In the genomic region with DNA sequence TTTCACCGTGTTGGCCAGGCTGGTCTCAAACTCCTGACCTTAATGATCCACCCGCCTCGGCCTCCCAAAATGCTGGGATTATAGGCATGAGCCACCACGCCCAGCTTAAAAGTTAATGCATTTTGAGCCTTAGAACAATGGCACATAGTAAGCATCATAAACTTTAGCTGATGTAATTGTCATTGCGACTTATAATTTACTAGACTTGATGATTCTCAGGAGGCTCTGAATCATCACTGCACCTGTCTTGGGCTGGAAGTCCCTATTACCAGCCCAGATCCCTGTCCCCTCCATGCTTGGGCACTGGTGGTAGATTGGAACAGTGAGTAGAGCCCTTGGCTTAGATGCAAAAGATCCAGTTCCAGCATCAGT, we compare ENCODE assay signal across 14 cellular contexts.
"Had no signal": no experiment of that assay in that cellular context is flagged by ENCODE, and none has a peak within 500 bp of the region (broad histone marks: within the 10 kb centered on the region; RNA-seq: fewer than 3 reads in every experiment).

No MANE protein-coding gene starts in this region.

- H3K4me1 ChIP-seq: body of pancreas, psoas muscle had no signal

- H3K27me3 Mint-ChIP-seq: activated CD4-positive, alpha-beta T cell treated with anti-CD3 and anti-CD28 coated beads, Interleukin-2, amount 10 ng/mL, durations not matched to agents 24 days and 14 days had no signal

- H3K9me3 ChIP-seq: body of pancreas, esophagus muscularis mucosa, psoas muscle had no signal

- H3K27ac Mint-ChIP-seq: activated CD4-positive, alpha-beta T cell treated with anti-CD3 and anti-CD28 coated beads, Interleukin-2, amount 10 ng/mL, durations not matched to agents 24 days and 14 days; WTC11 had no signal

- H3K27ac ChIP-seq: body of pancreas, esophagus muscularis mucosa, psoas muscle had no signal

- H3K9me3 Mint-ChIP-seq: activated CD4-positive, alpha-beta T cell treated with anti-CD3 and anti-CD28 coated beads, Interleukin-2, amount 10 ng/mL, durations not matched to agents 24 days and 14 days had no signal

- H3K4me3 Mint-ChIP-seq: activated CD4-positive, alpha-beta T cell treated with anti-CD3 and anti-CD28 coated beads, Interleukin-2, amount 10 ng/mL, durations not matched to agents 24 days and 14 days; WTC11 had no signal

- H3K4me1 Mint-ChIP-seq: activated CD4-positive, alpha-beta T cell treated with anti-CD3 and anti-CD28 coated beads, Interleukin-2, amount 10 ng/mL, durations not matched to agents 24 days and 14 days; WTC11 had no signal

- DNase-seq: activated CD4-positive, alpha-beta T cell treated with anti-CD3 and anti-CD28 coated beads, Interleukin-2, amount 10 ng/mL, durations not matched to agents 24 days and 14 days; activated gamma-delta T cell; activated T-cell treated with anti-CD3 and anti-CD28 coated beads, Interleukin-2, amount 50 U/mL, for 48 hours; amygdala; body of pancreas; caudate nucleus; midbrain; psoas muscle; stimulated activated CD4-positive, alpha-beta T cell treated with anti-CD3 and anti-CD28 coated beads, Interleukin-1b, Interleukin-23, amount 100 ng/mL, for 48 hours; T-helper 2 cell had no signal

- H3K27me3 ChIP-seq: body of pancreas, esophagus muscularis mucosa had no signal

- ATAC-seq: body of pancreas, sciatic nerve, WTC11 had no signal

- H3K4me3 ChIP-seq: body of pancreas, esophagus muscularis mucosa, lung, psoas muscle had no signal
